ENCODE assay signal across 8 cellular contexts in the genomic region with DNA sequence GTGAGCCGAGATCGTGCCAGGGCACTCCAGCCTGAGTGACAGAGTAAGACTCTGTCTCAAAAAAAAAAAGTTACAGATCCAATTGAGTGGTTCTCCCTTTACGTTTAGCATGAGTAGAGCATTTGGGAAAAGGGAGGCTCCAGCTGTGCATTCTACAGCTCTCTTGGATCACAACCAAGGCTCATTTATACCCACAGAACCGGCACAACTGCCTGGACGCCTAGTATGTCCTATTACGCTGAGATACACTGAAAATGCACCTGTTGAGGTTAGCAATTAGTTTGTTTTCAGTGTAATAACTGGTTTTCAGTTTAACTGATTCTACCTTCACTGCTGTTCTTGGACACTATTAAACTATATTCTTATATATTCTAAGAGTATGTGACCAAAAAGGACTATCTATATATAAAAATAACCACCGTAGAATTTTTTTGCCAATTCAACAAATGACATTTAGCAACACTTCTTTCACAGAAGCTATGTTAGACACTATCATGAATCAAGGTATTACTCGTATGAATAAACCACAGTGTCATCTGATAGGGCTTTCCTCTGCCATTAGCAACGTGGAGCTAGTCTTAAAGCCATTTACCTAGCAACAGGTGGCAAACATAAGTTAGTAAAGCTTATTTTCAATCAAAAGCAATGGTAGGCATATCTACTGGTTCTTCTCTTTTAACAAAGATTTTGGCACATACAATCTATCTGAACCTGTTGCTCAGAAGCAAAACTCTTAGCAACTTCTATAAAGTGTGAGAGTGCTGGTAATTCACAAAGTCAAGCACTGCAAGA. TPM values are rescaled to one million over a fixed set of nuclear protein-coding genes. Genes with fewer than 3 reads are reported as not detected.
DNase-seq lines count a peak whose midpoint lies in the region; ATAC-seq and TF ChIP-seq lines count a peak whose summit lies in the region.

No MANE protein-coding gene starts in this region.

- H3K36me3 ChIP-seq in A673 (ENCODE audit: insufficient read depth, low read length, poor library complexity, severe bottlenecking) (peaks cover 28% of the 10 kb centered on the region), IMR-90 (ENCODE audit: control insufficient read depth, insufficient read depth, low read length) (peaks cover 5% of the 10 kb centered on the region), ascending aorta (peaks cover 2 to 3% of the 10 kb centered on the region in 2 donors), mesendoderm (ENCODE audit: control insufficient read depth, insufficient read depth, low read length) (peaks cover 2% of the 10 kb centered on the region)

- H2AFZ ChIP-seq in IMR-90 (replicated peaks; ENCODE audit: low read length, poor library complexity): no peak overlapping the region

- H2BK120ac ChIP-seq in IMR-90 (ENCODE audit: low read depth, low read length) (no peak overlapping the region), mesendoderm (ENCODE audit: low read depth, low read length) (no peak overlapping the region)

- H3K18ac ChIP-seq in IMR-90 (ENCODE audit: low read depth, low read length): no peak overlapping the region
- no peak overlapping the region for H3K18ac ChIP-seq in mesendoderm (ENCODE audit: low read length)

- intact Hi-C loops in A673 (cut with micrococcal nuclease; ENCODE audit: unreplicated experiment): no loop called here
- intact Hi-C loops in IMR-90 (cut with micrococcal nuclease): loop anchor here (10.0 kb wide), 1 partner anchor 628 kb away; no protein-coding TSS in a partner anchor
- intact Hi-C loops in ascending aorta (cut with DNase I): no loop called here

- H3K9ac ChIP-seq in IMR-90 (ENCODE audit: low read depth, low read length) (no peak overlapping the region; the same call in 1 of the 2 replicates), mesendoderm (ENCODE audit: low read length) (peak overlapping the region; percentile 24)

- H2BK15ac ChIP-seq in IMR-90 (ENCODE audit: low read depth, low read length) (no peak overlapping the region), mesendoderm (replicated peaks; ENCODE audit: low read depth) (no peak overlapping the region)

- H3K79me1 ChIP-seq in IMR-90 (ENCODE audit: low read depth in 1 of 2, low read length in 2 of 2): peaks cover 7 to 25% of the 10 kb centered on the region in 2 experiments
- peaks cover 9% of the 10 kb centered on the region for H3K79me1 ChIP-seq in mesendoderm (ENCODE audit: low read length)

- POLR2A ChIA-PET in A673 (lab: Charles Lee; ENCODE audit: low non-redundant PET): no interaction called here
- POLR2A ChIA-PET in IMR-90 (lab: Charles Lee; ENCODE audit: unreplicated experiment): no interaction called here

- H4K8ac ChIP-seq in IMR-90 (ENCODE audit: low read depth in 2 of 2, low read length in 2 of 2): no peak overlapping the region
- no peak overlapping the region for H4K8ac ChIP-seq in mesendoderm (ENCODE audit: low read depth, low read length)

- H3K27ac ChIP-seq in A673 (ENCODE audit: low read depth, low read length, poor library complexity, severe bottlenecking): peak overlapping the region; percentile 21
- peak overlapping the region; percentile 58; the same call in 1 of the 2 replicates for H3K27ac ChIP-seq in IMR-90 (ENCODE audit: insufficient read depth, low read length)
- H3K27ac ChIP-seq in ascending aorta: peak overlapping the region; percentile 94 to 99
- peak overlapping the region; percentile 62 for H3K27ac ChIP-seq in mesendoderm (ENCODE audit: low read depth, low read length)

- TF ChIP-seq RAD21 in IMR-90 (IDR thresholded peaks at IDR 0.05; ENCODE audit: low read length): no peak

- peaks cover 6% of the 10 kb centered on the region for H4K20me1 ChIP-seq in IMR-90 (ENCODE audit: insufficient read depth, low read length)

- ATAC-seq in IMR-90 (ENCODE audit: low read depth) (no peak), GM18519 (IDR thresholded peaks at IDR 0.05; ENCODE audit: low FRiP score, unreplicated experiment) (no peak), HG02610 (IDR thresholded peaks at IDR 0.05; ENCODE audit: unreplicated experiment) (no peak)

- H2BK5ac ChIP-seq in IMR-90 (ENCODE audit: low read depth, low read length, poor library complexity, severe bottlenecking) (peak overlapping the region; percentile 31), mesendoderm (ENCODE audit: low read length) (no peak overlapping the region)

- dilution Hi-C loops in IMR-90 (cut with HindIII; ENCODE audit: low sequenced_read_pairs, unreplicated experiment): no loop called here

- CTCF ChIA-PET in A673 (lab: Charles Lee): interaction anchor here (0.6 kb wide), 1 partner anchor 380 kb away, joined by 6 read pairs; no protein-coding TSS in a partner anchor
- CTCF ChIA-PET in IMR-90 (lab: Yijun Ruan, JAX): interaction anchor here (0.6 kb wide), 1 partner anchor 15 kb away, joined by 3 read pairs; no protein-coding TSS in a partner anchor

- H3K14ac ChIP-seq in IMR-90 (replicated peaks; ENCODE audit: low read depth, low read length): no peak overlapping the region

- H4K5ac ChIP-seq in IMR-90 (ENCODE audit: low read depth, low read length) (no peak overlapping the region), mesendoderm (ENCODE audit: low read length) (no peak overlapping the region)

- H3K4me3 ChIP-seq in A673 (ENCODE audit: low read depth, low read length, poor library complexity, severe bottlenecking): peak overlapping the region; percentile 90
- no peak overlapping the region for H3K4me3 ChIP-seq in IMR-90 (ENCODE audit: insufficient read depth, low read depth, low read length)
- peak overlapping the region in 1 of 2 donors; percentile 93 for H3K4me3 ChIP-seq in ascending aorta
- no peak overlapping the region for H3K4me3 ChIP-seq in mesendoderm (ENCODE audit: low read length)

- H2AK9ac ChIP-seq in IMR-90 (replicated peaks; ENCODE audit: low read depth, low read length, poor library complexity): no peak overlapping the region

- no peak for DNase-seq in A673 (ENCODE audit: low spot score)
- DNase-seq in IMR-90: peak; percentile 24
- DNase-seq in ascending aorta (ENCODE audit: low spot score in 2 of 2): no peak
- no peak for DNase-seq in mesendoderm
- no peak for DNase-seq in NCI-H446 treated with DMSO at 0.1 percent for 48 hours (lab: John Stamatoyannopoulos, UW)
- no peak for DNase-seq in COR-L47 (lab: John Stamatoyannopoulos, UW)

- no peak overlapping the region for H4K91ac ChIP-seq in IMR-90 (ENCODE audit: insufficient read depth, low read depth, low read length)

- WGBS in IMR-90 (ENCODE audit: extremely low coverage in 2 of 2, insufficient read length in 1 of 2), 2 experiments: no CpG with 5 or more reads among the region's 9 CpGs
- no CpG with 5 or more reads among the region's 9 CpGs for WGBS in mesendoderm (ENCODE audit: extremely low coverage, insufficient coverage, low lambda C conversion rate)

- H2AK5ac ChIP-seq in IMR-90 (ENCODE audit: low read depth, low read length): no peak overlapping the region
- H2AK5ac ChIP-seq in mesendoderm (ENCODE audit: low read length): peak overlapping the region; percentile 78

- H3K4ac ChIP-seq in IMR-90 (ENCODE audit: low read depth, low read length): no peak overlapping the region
- H3K4ac ChIP-seq in mesendoderm (ENCODE audit: low read depth, low read length): no peak overlapping the region

- peak overlapping the region; percentile 100; the same call in 1 of the 2 replicates for H3K4me2 ChIP-seq in IMR-90 (ENCODE audit: low read depth, low read length)
- H3K4me2 ChIP-seq in mesendoderm (ENCODE audit: low read length): peak overlapping the region; percentile 29

- H3K4me1 ChIP-seq in A673 (ENCODE audit: insufficient read depth, low read length, poor library complexity, severe bottlenecking): peaks cover 25% of the 10 kb centered on the region
- H3K4me1 ChIP-seq in IMR-90 (ENCODE audit: control insufficient read depth, insufficient read depth, low read length): peaks cover 1% of the 10 kb centered on the region; the same call in 1 of the 2 replicates
- H3K4me1 ChIP-seq in ascending aorta: peaks cover 0 to 15% of the 10 kb centered on the region in 2 donors
- peaks cover 8% of the 10 kb centered on the region for H3K4me1 ChIP-seq in mesendoderm (ENCODE audit: control insufficient read depth, low read depth, low read length)

- TF ChIP-seq CTCF in A673 (conservative IDR thresholded peaks at IDR 0.05; ENCODE audit: low read depth, low read length): no peak
- TF ChIP-seq CTCF in IMR-90 (conservative IDR thresholded peaks at IDR 0.05; ENCODE audit: low read depth, low read length): no peak
- TF ChIP-seq CTCF in ascending aorta (IDR thresholded peaks at IDR 0.05): no peak

- H3K79me2 ChIP-seq in mesendoderm (ENCODE audit: control insufficient read depth, insufficient read depth, low read length): peaks cover 50% of the 10 kb centered on the region

- H3K9me1 ChIP-seq in IMR-90 (ENCODE audit: insufficient read depth, low read length): peaks cover 5% of the 10 kb centered on the region; the same call in 1 of the 2 replicates

- in situ Hi-C loops in IMR-90 (cut with MboI; ENCODE audit: low sequenced_read_pairs): no loop called here

- H3K56ac ChIP-seq in IMR-90 (ENCODE audit: extremely low read depth, insufficient read depth, low read length) (no peak overlapping the region), mesendoderm (ENCODE audit: low read length) (peak overlapping the region; percentile 64)

- no peak for TF ChIP-seq POLR2A in IMR-90 (IDR thresholded peaks at IDR 0.05; ENCODE audit: low read depth, low read length)

- H3K23ac ChIP-seq in IMR-90 (ENCODE audit: low read depth, low read length) (peak overlapping the region; percentile 59; the same call in 1 of the 2 replicates), mesendoderm (ENCODE audit: low read length) (no peak overlapping the region)

- H3K9me3 ChIP-seq in A673 (ENCODE audit: low read depth, low read length, poor library complexity, severe bottlenecking) (no peaks in the 10 kb centered on the region), IMR-90 (ENCODE audit: control insufficient read depth, insufficient read depth, low read length) (no peaks in the 10 kb centered on the region), ascending aorta (no peaks in the 10 kb centered on the region)

- H2BK20ac ChIP-seq in IMR-90 (ENCODE audit: low read depth, low read length): no peak overlapping the region

- BruUV-seq in A673 (replicated peaks; lab: Mats Ljungman, UMichigan) (no TSS peak), IMR-90 (replicated peaks; lab: Mats Ljungman, UMichigan) (no TSS peak)

- H3K27me3 ChIP-seq in A673 (replicated peaks; ENCODE audit: insufficient read depth, low read depth, low read length, poor library complexity) (no peaks in the 10 kb centered on the region), IMR-90 (ENCODE audit: control insufficient read depth, insufficient read depth, low read length) (no peaks in the 10 kb centered on the region), ascending aorta (no peaks in the 10 kb centered on the region), mesendoderm (ENCODE audit: insufficient read depth, low read length, poor library complexity) (no peaks in the 10 kb centered on the region)

TF ChIP-seq in IMR-90, 13 proteins besides CTCF, POLR2A, EP300 and RAD21 (continues in another document):
- no peak for TF ChIP-seq NFE2L2 (IDR thresholded peaks at IDR 0.05; ENCODE audit: low read depth, low read length)

RNA-seq across cellular contexts. Expression of gene OTUD4, which starts 3.6 kb away (rescaled TPM):
- 38.5 and 44.2 TPM in 2 replicates for total RNA-seq in A673 (2021)
- total RNA-seq in IMR-90 (2012; rRNA removed): 12.4 and 16.9 TPM in 2 replicates
- 10.1 and 11.0 TPM in 2 replicates for polyA plus RNA-seq in IMR-90 (2012; rRNA removed)
- 2.1 and 2.4 TPM in 2 replicates for polyA plus RNA-seq in IMR-90 (2012; cell fraction: cytosol; rRNA removed)
- polyA plus RNA-seq in IMR-90 (2012; cell fraction: nucleus; rRNA removed; ENCODE audit: low replicate concordance): 2.4 and 13.2 TPM in 2 replicates
- 81.4 TPM for total RNA-seq in ascending aorta
- polyA plus RNA-seq in mesendoderm (2013, experiment 1 of 2): 33.7 TPM
- 33.9 TPM for polyA plus RNA-seq in mesendoderm (2013, experiment 2 of 2)

Comparison
In these comparisons a context has a peak if more than half of its experiments do, and no peak if none do; other contexts are left out.
1. H3K27ac ChIP-seq: peak in every context shown above with its lines; median percentile 96 in ascending aorta; 62 in mesendoderm; 58 in IMR-90; 21 in A673.